7 cellular contexts compared by ENCODE assay signal in genomic region chr18:33819692-33820343, GRCh38.
DNase-seq lines count a peak whose midpoint lies in the region; ATAC-seq and TF ChIP-seq lines count a peak whose summit lies in the region.
"Not testable (repeated sequence)": the region's sequence is repeated elsewhere in the genome, so short reads cannot be mapped to it uniquely, and the experiment has no call there.

No MANE protein-coding gene starts in this region.

- H3K79me2 ChIP-seq in H9 (ENCODE audit: insufficient read depth, low read length): not testable (repeated sequence)

- H3K14ac ChIP-seq in H9 (ENCODE audit: insufficient read depth, low read length): not testable (repeated sequence)

- not testable (repeated sequence) for H3K36me3 Mint-ChIP-seq in H9 (ENCODE audit: insufficient read depth in 1 of 3, low read depth in 3 of 3); mesothelial cell of epicardium; neural crest cell (ENCODE audit: low read depth); progenitor cell of endocrine pancreas (ENCODE audit: insufficient read depth)

- not testable (repeated sequence) for H2AK5ac ChIP-seq in H9 (ENCODE audit: insufficient read length, low read length)

- not testable (repeated sequence) for H3K79me1 ChIP-seq in H9 (ENCODE audit: insufficient read depth, low read depth, low read length, poor library complexity, severe bottlenecking)

- H3K4me3 ChIP-seq in body of pancreas, colonic mucosa: not testable (repeated sequence)

- H3K4me1 ChIP-seq in H9 (ENCODE audit: insufficient read depth, low read length); colonic mucosa: not testable (repeated sequence)
- H3K4me1 ChIP-seq in body of pancreas: peaks cover 13% of the 10 kb centered on the region

- H2BK5ac ChIP-seq in H9 (ENCODE audit: insufficient read length, low read length): not testable (repeated sequence)

- ATAC-seq in body of pancreas: peak; percentile 22

- H2BK20ac ChIP-seq in H9 (ENCODE audit: low read depth, low read length, poor library complexity, severe bottlenecking): not testable (repeated sequence)

- not testable (repeated sequence) for H4K8ac ChIP-seq in H9 (replicated peaks; ENCODE audit: insufficient read length, low read depth, low read length)

- not testable (repeated sequence) for H4K91ac ChIP-seq in H9 (ENCODE audit: insufficient read length, low read depth, low read length)

- not testable (repeated sequence) for H3K9ac ChIP-seq in H9 (ENCODE audit: extremely low read depth, insufficient read length, low read length); colonic mucosa (ENCODE audit: low read depth in 2 of 2, low read length in 2 of 2)

- peaks cover 11% of the 10 kb centered on the region for H3K27me3 Mint-ChIP-seq in H9 (ENCODE audit: low read depth)
- H3K27me3 Mint-ChIP-seq in mesothelial cell of epicardium (ENCODE audit: low read depth); neural crest cell (ENCODE audit: low read depth); progenitor cell of endocrine pancreas: not testable (repeated sequence)

- peaks cover 11 to 13% of the 10 kb centered on the region in 2 experiments for H3K4me1 Mint-ChIP-seq in H9
- not testable (repeated sequence) for H3K4me1 Mint-ChIP-seq in mesothelial cell of epicardium, neural crest cell
- peaks cover 11% of the 10 kb centered on the region for H3K4me1 Mint-ChIP-seq in progenitor cell of endocrine pancreas (ENCODE audit: low read depth)

- H3K4me2 ChIP-seq in H9 (ENCODE audit: insufficient read depth, insufficient read length, low read length): not testable (repeated sequence)

- not testable (repeated sequence) for H3K27me3 ChIP-seq in H9 (ENCODE audit: insufficient read depth, low read length); body of pancreas; colonic mucosa

- H3K36me3 ChIP-seq in body of pancreas (replicated peaks in 1 of 2; ENCODE audit: insufficient read depth in 1 of 2, low read depth in 2 of 2); colonic mucosa: not testable (repeated sequence)

- not testable (repeated sequence) for H2BK15ac ChIP-seq in H9 (ENCODE audit: low read depth, low read length)

- TF ChIP-seq POLR2A in body of pancreas (IDR thresholded peaks at IDR 0.05): not testable (repeated sequence)

- WGBS in H9 (ENCODE audit: extremely low coverage, insufficient read length, low lambda C conversion rate): no CpG with 5 or more reads among the region's 32 CpGs
- 90 to 91% methylated on average over 1 to 9 of the region's 32 CpGs for WGBS in body of pancreas, 2 donors

- H3K23ac ChIP-seq in H9 (ENCODE audit: insufficient read length, low read depth, low read length): not testable (repeated sequence)

- DNase-seq in H9; mesothelial cell of epicardium (ENCODE audit: low spot score in 2 of 2, unreplicated experiment in 2 of 2); neural crest cell (ENCODE audit: low read depth, low spot score); progenitor cell of endocrine pancreas (ENCODE audit: low spot score, unreplicated experiment): not testable (repeated sequence)
- DNase-seq in NCI-H2196 (lab: John Stamatoyannopoulos, UW; ENCODE audit: unreplicated experiment): peak; percentile 30
- DNase-seq in body of pancreas: peak in 1 of 4 donors; percentile 19
- peak; percentile 49 for DNase-seq in colonic mucosa

- H3K56ac ChIP-seq in H9 (ENCODE audit: insufficient read length, low read depth, low read length): not testable (repeated sequence)

- H3K4me3 Mint-ChIP-seq in H9 (peak overlapping the region; percentile 77 to 87), mesothelial cell of epicardium (peak overlapping the region; percentile 76), neural crest cell (peak overlapping the region; percentile 90), progenitor cell of endocrine pancreas (ENCODE audit: low read depth) (peak overlapping the region; percentile 79)

- not testable (repeated sequence) for H3K18ac ChIP-seq in H9 (ENCODE audit: insufficient read length, low read depth, low read length)

- not testable (repeated sequence) for H3K27ac ChIP-seq in H9 (ENCODE audit: insufficient read length, low read depth, low read length); body of pancreas; colonic mucosa

- not testable (repeated sequence) for TF ChIP-seq CTCF in H9 (conservative IDR thresholded peaks at IDR 0.05); body of pancreas (IDR thresholded peaks at IDR 0.05); colonic mucosa (IDR thresholded peaks at IDR 0.05); mesothelial cell of epicardium (IDR thresholded peaks at IDR 0.05; ENCODE audit: unreplicated experiment); neural crest cell (conservative IDR thresholded peaks at IDR 0.05); progenitor cell of endocrine pancreas (IDR thresholded peaks at IDR 0.05; ENCODE audit: unreplicated experiment)

- intact Hi-C loops in body of pancreas (cut with DNase I); colonic mucosa (cut with DNase I): not testable (repeated sequence)

- H4K5ac ChIP-seq in H9 (ENCODE audit: insufficient read length, low read depth, low read length): not testable (repeated sequence)

- not testable (repeated sequence) for H3K9me3 ChIP-seq in H9 (ENCODE audit: control insufficient read depth, low read depth, low read length); body of pancreas; colonic mucosa

- not testable (repeated sequence) for H3K23me2 ChIP-seq in H9 (ENCODE audit: insufficient read length, low read depth, low read length, poor library complexity, severe bottlenecking)

- H3K27ac Mint-ChIP-seq in H9; mesothelial cell of epicardium; neural crest cell (ENCODE audit: unreplicated experiment): not testable (repeated sequence)
- peak overlapping the region; percentile 86 for H3K27ac Mint-ChIP-seq in progenitor cell of endocrine pancreas

- not testable (repeated sequence) for H3K9me3 Mint-ChIP-seq in H9; mesothelial cell of epicardium; neural crest cell; progenitor cell of endocrine pancreas (ENCODE audit: low read depth)

- H4K20me1 ChIP-seq in H9 (ENCODE audit: control insufficient read depth, insufficient read depth, insufficient read length): not testable (repeated sequence)

- H3T11ph ChIP-seq in H9 (ENCODE audit: low read length): not testable (repeated sequence)

- H2BK12ac ChIP-seq in H9 (ENCODE audit: insufficient read length, low read depth, low read length): not testable (repeated sequence)

- H3K4ac ChIP-seq in H9 (ENCODE audit: low read depth, low read length): not testable (repeated sequence)

- not testable (repeated sequence) for H2BK120ac ChIP-seq in H9 (ENCODE audit: low read depth, low read length, poor library complexity, severe bottlenecking)

- H2AFZ ChIP-seq in H9 (ENCODE audit: low read length): not testable (repeated sequence)
